ENCODE assay signal across 39 cellular contexts in genomic region chr6:119121367-119121766, GRCh38.
"Had no signal": no experiment of that assay in that cellular context is flagged by ENCODE, and none has a peak within 500 bp of the region (broad histone marks: within the 10 kb centered on the region; RNA-seq: fewer than 3 reads in every experiment).

No MANE protein-coding gene starts in this region.

- H3K9me3 Mint-ChIP-seq: activated CD4-positive, alpha-beta memory T cell treated with anti-CD3 and anti-CD28 coated beads, Interleukin-2, amount 10 ng/mL, durations not matched to agents 7 days and 5 days; activated CD4-positive, alpha-beta T cell treated with anti-CD3 and anti-CD28 coated beads, Interleukin-2, amount 10 ng/mL, durations not matched to agents 7 days and 5 days; activated naive CD4-positive, alpha-beta T cell treated with anti-CD3 and anti-CD28 coated beads, Interleukin-2, amount 10 ng/mL, durations not matched to agents 7 days and 5 days; activated naive CD4-positive, alpha-beta T cell treated with anti-CD3 and anti-CD28 coated beads, Interleukin-2, amount 50 U/mL, for 24 hours; activated naive CD8-positive, alpha-beta T cell treated with anti-CD3 and anti-CD28 coated beads, Interleukin-2, amount 10 ng/mL, durations not matched to agents 7 days and 5 days; activated naive CD8-positive, alpha-beta T cell treated with anti-CD3 and anti-CD28 coated beads, Interleukin-2, amount 50 U/mL, for 24 hours; activated T-cell treated with anti-CD3 and anti-CD28 coated beads, Interleukin-2, amount 50 U/mL, for 24 hours; activated T-helper 2 cell treated with anti-CD3 and anti-CD28 coated beads, Interferon-gamma antibody, Interleukin-2, Interleukin-4, amounts not matched to agents 10 μg/mL and 5 μg/mL and 100 μg/mL, durations not matched to agents 14 hours and 24 hours and 36 hours; brain; central memory CD8-positive, alpha-beta T cell; T-helper 1 cell treated with Interleukin-12 subunit alpha and Interleukin-12 subunit beta and Interleukin-4 antibody, amounts not matched to agents 30 μg/mL and 1 μg/mL, for 36 hours; T-helper 2 cell treated with Interferon-gamma antibody and Interleukin-4, amounts not matched to agents 5 μg/mL and 100 μg/mL, for 36 hours had no signal

- H3K4me3 ChIP-seq: ascending aorta, cardiac muscle cell had no signal

- DNase-seq: activated CD4-positive, alpha-beta memory T cell treated with anti-CD3 and anti-CD28 coated beads, Interleukin-2, amount 10 ng/mL, durations not matched to agents 7 days and 5 days; activated CD4-positive, alpha-beta T cell treated with anti-CD3 and anti-CD28 coated beads for 1 hour; activated CD4-positive, alpha-beta T cell treated with anti-CD3 and anti-CD28 coated beads for 36 hours; activated CD4-positive, alpha-beta T cell treated with anti-CD3 and anti-CD28 coated beads for 48 hours; activated CD4-positive, alpha-beta T cell treated with anti-CD3 and anti-CD28 coated beads, Interleukin-2, amount 10 ng/mL, durations not matched to agents 7 days and 5 days; activated CD4-positive, alpha-beta T cell treated with anti-CD3 and anti-CD28 coated beads, Interleukin-2, amount 50 U/mL, for 48 hours; activated CD4-positive, CD25-positive, alpha-beta regulatory T cell; activated CD8-positive, alpha-beta memory T cell treated with anti-CD3 and anti-CD28 coated beads for 24 hours; activated CD8-positive, alpha-beta memory T cell treated with anti-CD3 and anti-CD28 coated beads, Interleukin-2, amount 10 ng/mL, durations not matched to agents 7 days and 5 days; activated CD8-positive, alpha-beta memory T cell treated with anti-CD3 and anti-CD28 coated beads, Interleukin-2, amount 50 U/mL, for 48 hours; activated CD8-positive, alpha-beta T cell treated with anti-CD3 and anti-CD28 coated beads, Interleukin-2, amount 10 ng/mL, durations not matched to agents 7 days and 5 days; activated effector memory CD4-positive, alpha-beta T cell treated with Interleukin-2 at 50 U/mL for 16 hours; activated gamma-delta T cell; activated naive CD4-positive, alpha-beta T cell treated with anti-CD3 and anti-CD28 coated beads, Interleukin-2, amount 10 ng/mL, durations not matched to agents 7 days and 5 days; activated naive CD4-positive, alpha-beta T cell treated with Interleukin-2 at 50 U/mL for 16 hours; activated naive CD8-positive, alpha-beta T cell treated with anti-CD3 and anti-CD28 coated beads, Interleukin-2, amount 10 ng/mL, durations not matched to agents 7 days and 5 days; activated naive CD8-positive, alpha-beta T cell treated with anti-CD3 and anti-CD28 coated beads, Interleukin-2, amount 50 U/mL, for 24 hours; activated T-cell treated with anti-CD3 and anti-CD28 coated beads, Interleukin-2, amount 50 U/mL, for 24 hours; activated T-cell treated with anti-CD3 and anti-CD28 coated beads, Interleukin-2, amount 50 U/mL, for 48 hours; amygdala; anterior cingulate cortex; caudate nucleus; cerebellar nuclear complex; T-helper 2 cell; T-helper 9 cell had no signal

- FAIRE-seq: bronchial epithelial cell, TTC549 had no signal

- H3K27ac ChIP-seq: ascending aorta, cardiac muscle cell, VCaP had no signal

- H3K4me1 Mint-ChIP-seq: activated CD4-positive, alpha-beta memory T cell treated with anti-CD3 and anti-CD28 coated beads, Interleukin-2, amount 10 ng/mL, durations not matched to agents 7 days and 5 days; activated CD4-positive, alpha-beta T cell treated with anti-CD3 and anti-CD28 coated beads for 36 hours; activated CD4-positive, alpha-beta T cell treated with anti-CD3 and anti-CD28 coated beads, Interleukin-2, amount 10 ng/mL, durations not matched to agents 7 days and 5 days; activated CD8-positive, alpha-beta memory T cell treated with anti-CD3 and anti-CD28 coated beads, Interleukin-2, amount 10 ng/mL, durations not matched to agents 7 days and 5 days; activated naive CD4-positive, alpha-beta T cell treated with anti-CD3 and anti-CD28 coated beads, Interleukin-2, amount 10 ng/mL, durations not matched to agents 7 days and 5 days; activated naive CD4-positive, alpha-beta T cell treated with anti-CD3 and anti-CD28 coated beads, Interleukin-2, amount 50 U/mL, for 24 hours; activated naive CD8-positive, alpha-beta T cell treated with anti-CD3 and anti-CD28 coated beads, Interleukin-2, amount 10 ng/mL, durations not matched to agents 7 days and 5 days; activated naive CD8-positive, alpha-beta T cell treated with anti-CD3 and anti-CD28 coated beads, Interleukin-2, amount 50 U/mL, for 24 hours; central memory CD8-positive, alpha-beta T cell had no signal

- H3K9me3 ChIP-seq: ascending aorta had no signal

- H3K27me3 Mint-ChIP-seq: activated CD4-positive, alpha-beta T cell treated with anti-CD3 and anti-CD28 coated beads for 36 hours; activated naive CD4-positive, alpha-beta T cell treated with anti-CD3 and anti-CD28 coated beads, Interleukin-2, amount 50 U/mL, for 24 hours; activated naive CD8-positive, alpha-beta T cell; activated naive CD8-positive, alpha-beta T cell treated with anti-CD3 and anti-CD28 coated beads, Interleukin-2, amount 50 U/mL, for 24 hours; activated T-cell treated with anti-CD3 and anti-CD28 coated beads, Interleukin-2, amount 50 U/mL, for 24 hours; brain; central memory CD8-positive, alpha-beta T cell had no signal

- H3K4me1 ChIP-seq: ascending aorta had no signal

- H3K27ac Mint-ChIP-seq: activated CD4-positive, alpha-beta memory T cell treated with anti-CD3 and anti-CD28 coated beads, Interleukin-2, amount 10 ng/mL, durations not matched to agents 7 days and 5 days; activated CD4-positive, alpha-beta T cell treated with anti-CD3 and anti-CD28 coated beads for 36 hours; activated CD4-positive, alpha-beta T cell treated with anti-CD3 and anti-CD28 coated beads, Interleukin-2, amount 10 ng/mL, durations not matched to agents 7 days and 5 days; activated CD8-positive, alpha-beta memory T cell treated with anti-CD3 and anti-CD28 coated beads, Interleukin-2, amount 10 ng/mL, durations not matched to agents 7 days and 5 days; activated CD8-positive, alpha-beta T cell treated with anti-CD3 and anti-CD28 coated beads, Interleukin-2, amount 10 ng/mL, durations not matched to agents 7 days and 5 days; activated naive CD4-positive, alpha-beta T cell treated with anti-CD3 and anti-CD28 coated beads, Interleukin-2, amount 10 ng/mL, durations not matched to agents 7 days and 5 days; activated naive CD4-positive, alpha-beta T cell treated with anti-CD3 and anti-CD28 coated beads, Interleukin-2, amount 50 U/mL, for 24 hours; activated naive CD8-positive, alpha-beta T cell; activated naive CD8-positive, alpha-beta T cell treated with anti-CD3 and anti-CD28 coated beads, Interleukin-2, amount 10 ng/mL, durations not matched to agents 7 days and 5 days; activated naive CD8-positive, alpha-beta T cell treated with anti-CD3 and anti-CD28 coated beads, Interleukin-2, amount 50 U/mL, for 24 hours; activated T-cell treated with anti-CD3 and anti-CD28 coated beads, Interleukin-2, amount 50 U/mL, for 24 hours; activated T-helper 2 cell treated with anti-CD3 and anti-CD28 coated beads, Interferon-gamma antibody, Interleukin-2, Interleukin-4, amounts not matched to agents 10 μg/mL and 5 μg/mL and 100 μg/mL, durations not matched to agents 14 hours and 24 hours and 36 hours; T-helper 1 cell treated with Interleukin-12 subunit alpha and Interleukin-12 subunit beta and Interleukin-4 antibody, amounts not matched to agents 30 μg/mL and 1 μg/mL, for 36 hours; T-helper 2 cell treated with Interferon-gamma antibody and Interleukin-4, amounts not matched to agents 5 μg/mL and 100 μg/mL, for 36 hours; WTC11 had no signal

- H3K4me3 Mint-ChIP-seq: activated CD4-positive, alpha-beta memory T cell treated with anti-CD3 and anti-CD28 coated beads, Interleukin-2, amount 10 ng/mL, durations not matched to agents 7 days and 5 days; activated CD4-positive, alpha-beta T cell treated with anti-CD3 and anti-CD28 coated beads for 36 hours; activated CD4-positive, alpha-beta T cell treated with anti-CD3 and anti-CD28 coated beads, Interleukin-2, amount 10 ng/mL, durations not matched to agents 7 days and 5 days; activated CD8-positive, alpha-beta memory T cell treated with anti-CD3 and anti-CD28 coated beads, Interleukin-2, amount 10 ng/mL, durations not matched to agents 7 days and 5 days; activated CD8-positive, alpha-beta T cell treated with anti-CD3 and anti-CD28 coated beads, Interleukin-2, amount 10 ng/mL, durations not matched to agents 7 days and 5 days; activated naive CD4-positive, alpha-beta T cell treated with anti-CD3 and anti-CD28 coated beads, Interleukin-2, amount 10 ng/mL, durations not matched to agents 7 days and 5 days; activated naive CD4-positive, alpha-beta T cell treated with anti-CD3 and anti-CD28 coated beads, Interleukin-2, amount 50 U/mL, for 24 hours; activated naive CD8-positive, alpha-beta T cell; activated naive CD8-positive, alpha-beta T cell treated with anti-CD3 and anti-CD28 coated beads, Interleukin-2, amount 10 ng/mL, durations not matched to agents 7 days and 5 days; activated naive CD8-positive, alpha-beta T cell treated with anti-CD3 and anti-CD28 coated beads, Interleukin-2, amount 50 U/mL, for 24 hours; activated T-cell treated with anti-CD3 and anti-CD28 coated beads, Interleukin-2, amount 50 U/mL, for 24 hours; brain; central memory CD8-positive, alpha-beta T cell; T-helper 1 cell treated with Interleukin-12 subunit alpha and Interleukin-12 subunit beta and Interleukin-4 antibody, amounts not matched to agents 30 μg/mL and 1 μg/mL, for 36 hours; T-helper 2 cell treated with Interferon-gamma antibody and Interleukin-4, amounts not matched to agents 5 μg/mL and 100 μg/mL, for 36 hours; WTC11 had no signal

- H3K36me3 Mint-ChIP-seq: activated CD8-positive, alpha-beta memory T cell treated with anti-CD3 and anti-CD28 coated beads, Interleukin-2, amount 10 ng/mL, durations not matched to agents 7 days and 5 days; activated naive CD4-positive, alpha-beta T cell treated with anti-CD3 and anti-CD28 coated beads, Interleukin-2, amount 10 ng/mL, durations not matched to agents 7 days and 5 days; activated naive CD4-positive, alpha-beta T cell treated with anti-CD3 and anti-CD28 coated beads, Interleukin-2, amount 50 U/mL, for 24 hours; activated naive CD8-positive, alpha-beta T cell; activated naive CD8-positive, alpha-beta T cell treated with anti-CD3 and anti-CD28 coated beads, Interleukin-2, amount 10 ng/mL, durations not matched to agents 7 days and 5 days; brain; WTC11 had no signal

- H3K36me3 ChIP-seq: ascending aorta, cardiac muscle cell had no signal

- H3K27me3 ChIP-seq: ascending aorta, cardiac muscle cell had no signal

- ATAC-seq: activated CD4-positive, alpha-beta T cell treated with anti-CD3 and anti-CD28 coated beads for 36 hours; activated CD4-positive, CD25-positive, alpha-beta regulatory T cell treated with anti-CD3 and anti-CD28 coated beads, Interleukin-2, amount 50 U/mL, for 24 hours; activated CD8-positive, alpha-beta memory T cell treated with anti-CD3 and anti-CD28 coated beads, Interleukin-2, amount 10 ng/mL, durations not matched to agents 7 days and 5 days; activated CD8-positive, alpha-beta T cell treated with anti-CD3 and anti-CD28 coated beads, Interleukin-2, amount 10 ng/mL, durations not matched to agents 7 days and 5 days; activated naive CD8-positive, alpha-beta T cell treated with anti-CD3 and anti-CD28 coated beads, Interleukin-2, amount 50 U/mL, for 24 hours; WTC11 had no signal
